8 cellular contexts compared by ENCODE assay signal in the genomic region with DNA sequence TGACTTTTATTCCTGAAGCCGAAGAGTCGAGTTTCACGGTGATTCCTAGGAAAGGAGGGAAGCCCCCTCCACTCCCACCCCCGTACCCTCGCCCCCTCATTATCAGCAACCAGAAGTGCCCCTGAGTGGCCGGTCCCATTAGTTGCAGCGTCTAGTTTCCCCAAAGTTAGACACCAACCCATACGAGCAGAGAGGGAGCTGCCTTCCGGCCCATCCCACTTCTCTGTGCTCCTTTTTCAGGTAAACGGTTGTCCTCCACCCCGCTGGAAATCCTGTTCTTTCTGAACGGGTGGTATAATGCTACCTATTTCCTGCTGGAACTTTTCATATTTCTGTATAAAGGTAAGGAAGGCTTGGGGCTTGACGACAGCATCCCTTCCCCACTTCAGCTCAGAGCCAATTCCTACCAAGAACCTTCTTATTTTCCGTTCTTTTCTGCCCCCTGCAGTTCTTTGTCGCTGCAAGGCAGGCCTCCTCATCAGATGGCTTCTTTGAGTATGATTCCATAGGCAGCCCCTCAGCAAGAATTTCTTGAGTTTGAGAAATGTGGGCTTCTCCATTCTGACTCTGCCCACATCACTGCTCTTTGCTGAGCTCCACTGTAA. TPM values are rescaled to one million over a fixed set of nuclear protein-coding genes. Genes with fewer than 3 reads are reported as not detected.
DNase-seq lines count a peak whose midpoint lies in the region; ATAC-seq and TF ChIP-seq lines count a peak whose summit lies in the region.

No MANE protein-coding gene starts in this region.

- TF ChIP-seq CTCF in CD14-positive monocyte (IDR thresholded peaks at IDR 0.05): no peak
- peak; percentile 17 for TF ChIP-seq CTCF in GM20000 (IDR thresholded peaks at IDR 0.05; ENCODE audit: extremely low read depth, missing control alignments)

- peaks cover 18% of the 10 kb centered on the region for H3K4me1 Mint-ChIP-seq in CD14-positive monocyte

- H3K36me3 Mint-ChIP-seq in CD14-positive monocyte: peaks cover 13 to 36% of the 10 kb centered on the region in 2 donors

- H3K4me1 ChIP-seq in ectodermal cell (ENCODE audit: control insufficient read depth, insufficient read depth, low read length) (no peaks in the 10 kb centered on the region), mononuclear cell (ENCODE audit: insufficient read depth, low read length) (peaks cover 19% of the 10 kb centered on the region), aorta (ENCODE audit: control insufficient read depth in 1 of 2, insufficient read depth in 2 of 2, low read length in 2 of 2) (no peaks in the 10 kb centered on the region)

- H3K36me3 ChIP-seq in SK-N-MC (ENCODE audit: insufficient read depth, low read length) (no peaks in the 10 kb centered on the region), ectodermal cell (ENCODE audit: control insufficient read depth, insufficient read depth, low read length) (peaks cover 20% of the 10 kb centered on the region), aorta (ENCODE audit: control insufficient read depth in 1 of 2, insufficient read depth in 2 of 2, low read length in 1 of 2) (peaks cover 0 to 4% of the 10 kb centered on the region in 2 donors)

- DNase-seq in CD14-positive monocyte (ENCODE audit: low spot score) (no peak), GM20000 (ENCODE audit: low spot score) (peak; percentile 40), SK-N-MC (ENCODE audit: low read depth, low spot score) (no peak), aorta (no peak), NCI-H345 treated with DMSO at 0.1 percent for 48 hours (lab: John Stamatoyannopoulos, UW; ENCODE audit: unreplicated experiment) (no peak)

- H3K27ac Mint-ChIP-seq in CD14-positive monocyte: peak overlapping the region; percentile 87 to 96 (median 93)

- peaks cover 1 to 11% (median 6%) of the 10 kb centered on the region in 7 donors for H3K9me3 Mint-ChIP-seq in CD14-positive monocyte

- H3K9ac ChIP-seq in SK-N-MC (ENCODE audit: insufficient read length): no peak overlapping the region

- ATAC-seq in aorta (ENCODE audit: low FRiP score) (peak; percentile 55), HG03108 (IDR thresholded peaks at IDR 0.05; ENCODE audit: unreplicated experiment) (no peak)

- H3K4me3 ChIP-seq in SK-N-MC (peak overlapping the region; percentile 66), ectodermal cell (ENCODE audit: insufficient read depth, low read depth, low read length) (peak overlapping the region; percentile 93), mononuclear cell (ENCODE audit: low read length) (peak overlapping the region; percentile 65), aorta (ENCODE audit: low read length in 2 of 2) (peak overlapping the region; percentile 42 to 81)

- peak overlapping the region; percentile 96 to 97 for H3K4me3 Mint-ChIP-seq in CD14-positive monocyte

- H3K27me3 ChIP-seq in ectodermal cell (ENCODE audit: control insufficient read depth, insufficient read depth, low read length, poor library complexity, severe bottlenecking): no peaks in the 10 kb centered on the region
- H3K27me3 ChIP-seq in mononuclear cell (ENCODE audit: insufficient read depth, low read length): no peaks in the 10 kb centered on the region
- no peaks in the 10 kb centered on the region for H3K27me3 ChIP-seq in aorta (ENCODE audit: control insufficient read depth in 1 of 2, insufficient read depth in 2 of 2, low read length in 1 of 2)

- H3K27me3 Mint-ChIP-seq in CD14-positive monocyte (ENCODE audit: low read depth in 3 of 3): no peaks in the 10 kb centered on the region

- H3K27ac ChIP-seq in SK-N-MC (no peak overlapping the region), ectodermal cell (ENCODE audit: insufficient read depth, low read depth, low read length, poor library complexity, severe bottlenecking) (no peak overlapping the region), aorta (ENCODE audit: low read depth in 1 of 2, low read length in 2 of 2) (peak overlapping the region in 1 of 2 donors; percentile 30)

- no peaks in the 10 kb centered on the region for H3K9me3 ChIP-seq in SK-N-MC (ENCODE audit: low read depth, low read length)
- H3K9me3 ChIP-seq in ectodermal cell (ENCODE audit: control insufficient read depth, low read length): no peaks in the 10 kb centered on the region
- no peaks in the 10 kb centered on the region for H3K9me3 ChIP-seq in mononuclear cell (ENCODE audit: low read depth, low read length)
- no peaks in the 10 kb centered on the region for H3K9me3 ChIP-seq in aorta (ENCODE audit: control insufficient read depth, low read length)

- intact Hi-C loops in CD14-positive monocyte (cut with micrococcal nuclease): loop anchor here in 1 of 2 donors (2.0 to 5.0 kb wide), 2 partner anchors 36 to 44 kb away; no protein-coding TSS in a partner anchor
- intact Hi-C loops in aorta (cut with DNase I): loop anchor here in 1 of 2 donors (10.0 kb wide), 1 partner anchor 548 kb away; a partner anchor contains a TSS

- 7 to 11% methylated on average over 15 of the region's 15 CpGs for WGBS in ectodermal cell, 2 experiments
- 0 to 1% methylated on average over 15 of the region's 15 CpGs for WGBS in aorta, 2 donors

RNA-seq across cellular contexts. Expression of a gene that starts 0.7 kb away (rescaled TPM):
- polyA plus RNA-seq in CD14-positive monocyte (10 to 100 TPM; 30.1 to 31.2 TPM), aorta (10 to 100 TPM; 14.0 to 14.4 TPM)
- polyA plus RNA-seq in ectodermal cell (2013, experiment 1 of 4): 44.5 TPM
- 43.2 TPM for polyA plus RNA-seq in ectodermal cell (2013, experiment 2 of 4)
- 36.9 TPM for polyA plus RNA-seq in ectodermal cell (2013, experiment 3 of 4)
- polyA plus RNA-seq in ectodermal cell (2013, experiment 4 of 4): 46.2 TPM
- total RNA-seq in mononuclear cell (4.4 TPM), aorta (10 to 100 TPM; 10.8 to 13.3 TPM)

RNA-seq across cellular contexts. Expression of a gene that starts 30.9 kb away (rescaled TPM):
- polyA plus RNA-seq in CD14-positive monocyte: 10 to 100 TPM; 34.5 to 50.7 TPM
- polyA plus RNA-seq in ectodermal cell (2013, experiment 1 of 4): 35.4 TPM
- polyA plus RNA-seq in ectodermal cell (2013, experiment 2 of 4): 30.5 TPM
- polyA plus RNA-seq in ectodermal cell (2013, experiment 3 of 4): 31.2 TPM
- polyA plus RNA-seq in ectodermal cell (2013, experiment 4 of 4): 24.8 TPM
- 40.5 TPM for total RNA-seq in mononuclear cell
- total RNA-seq in aorta: 10 to 100 TPM; 31.9 to 38.2 TPM
- polyA plus RNA-seq in aorta: 10 to 100 TPM; 41.3 to 71.3 TPM

RNA-seq across cellular contexts. Expression of a gene that starts 31.4 kb away (rescaled TPM):
- polyA plus RNA-seq in CD14-positive monocyte (100 to 1,000 TPM; 112 TPM), aorta (10 to 100 TPM; 20.2 to 47.4 TPM)
- polyA plus RNA-seq in ectodermal cell (2013, experiment 1 of 4): 23.1 TPM
- 21.1 TPM for polyA plus RNA-seq in ectodermal cell (2013, experiment 2 of 4)
- polyA plus RNA-seq in ectodermal cell (2013, experiment 3 of 4): 16.5 TPM
- polyA plus RNA-seq in ectodermal cell (2013, experiment 4 of 4): 15.2 TPM
- total RNA-seq in mononuclear cell (46.4 TPM), aorta (10 to 100 TPM; 19.1 to 36.4 TPM)

RNA-seq across cellular contexts. Expression of a gene that starts 36.7 kb away (rescaled TPM):
- polyA plus RNA-seq in CD14-positive monocyte: 10 to 100 TPM; 12.5 to 20.1 TPM
- 135 TPM for polyA plus RNA-seq in ectodermal cell (2013, experiment 1 of 4)
- polyA plus RNA-seq in ectodermal cell (2013, experiment 2 of 4): 154 TPM
- polyA plus RNA-seq in ectodermal cell (2013, experiment 3 of 4): 106 TPM
- 125 TPM for polyA plus RNA-seq in ectodermal cell (2013, experiment 4 of 4)
- total RNA-seq in mononuclear cell: 49.0 TPM
- 10 to 100 TPM; 75.8 to 89.4 TPM for total RNA-seq in aorta
- 10 to 100 TPM; 19.8 to 54.2 TPM for polyA plus RNA-seq in aorta

RNA-seq across cellular contexts. Expression of a gene that starts 36.8 kb away (rescaled TPM):
- polyA plus RNA-seq in CD14-positive monocyte: 10 to 100 TPM; 64.8 to 70.2 TPM
- 41.2 TPM for polyA plus RNA-seq in ectodermal cell (2013, experiment 1 of 4)
- 54.9 TPM for polyA plus RNA-seq in ectodermal cell (2013, experiment 2 of 4)
- polyA plus RNA-seq in ectodermal cell (2013, experiment 3 of 4): 44.4 TPM
- polyA plus RNA-seq in ectodermal cell (2013, experiment 4 of 4): 54.7 TPM
- total RNA-seq in mononuclear cell: 52.2 TPM
- 10 to 100 TPM; 33.0 to 40.0 TPM for total RNA-seq in aorta
- 10 to 100 TPM; 32.3 to 37.7 TPM for polyA plus RNA-seq in aorta
